Comparison of ENCODE assay signal across 13 cellular contexts in the genomic region with DNA sequence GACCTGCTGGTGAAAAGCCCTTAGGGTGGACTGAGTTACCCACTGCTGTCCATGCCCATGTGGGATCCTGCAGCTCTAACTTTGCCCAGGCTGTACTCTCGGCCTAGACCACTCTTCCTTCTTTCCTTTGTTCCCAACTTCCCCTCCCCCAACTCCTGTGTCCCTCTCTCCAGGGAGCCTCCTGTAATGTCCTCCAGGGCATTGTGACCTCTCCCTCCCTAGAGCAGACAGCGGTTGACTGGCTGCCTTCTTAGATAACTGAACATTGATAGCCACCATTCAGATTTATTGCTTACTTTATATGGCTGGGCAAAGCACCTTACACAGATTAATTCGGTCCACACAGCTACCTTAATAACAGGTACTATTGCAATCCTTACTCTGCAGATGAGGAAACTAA. TPM values are rescaled to one million over a fixed set of nuclear protein-coding genes. Genes with fewer than 3 reads are reported as not detected.
A peak's percentile ranks its signal among the peaks of the same experiment; 100 is the strongest.
DNase-seq lines count a peak whose midpoint lies in the region; ATAC-seq and TF ChIP-seq lines count a peak whose summit lies in the region.
"Had no signal": no experiment of that assay in that cellular context is flagged by ENCODE, and none has a peak within 500 bp of the region (broad histone marks: within the 10 kb centered on the region; RNA-seq: fewer than 3 reads in every experiment).

No MANE protein-coding gene starts in this region.

- POLR2A ChIA-PET in RWPE1 (lab: Yijun Ruan, JAX; ENCODE audit: low non-redundant PET): no interaction called here

- TF ChIP-seq CTCF in mucosa of descending colon (IDR thresholded peaks at IDR 0.05) (no peak), type B pancreatic cell (conservative IDR thresholded peaks at IDR 0.05) (no peak), RWPE1 (conservative IDR thresholded peaks at IDR 0.05; ENCODE audit: low read depth) (no peak)

- peak overlapping the region; percentile 100 for H3K27ac Mint-ChIP-seq in activated naive CD4-positive, alpha-beta T cell treated with anti-CD3 and anti-CD28 coated beads, Interleukin-2, amount 50 U/mL, for 24 hours
- H3K27ac Mint-ChIP-seq in activated T-helper 17 cell treated with anti-CD3 and anti-CD28 coated beads, Interleukin-2, amount 50 U/mL, for 72 hours: peak overlapping the region; percentile 98
- no peak overlapping the region for H3K27ac Mint-ChIP-seq in type B pancreatic cell

- intact Hi-C loops in mucosa of descending colon (cut with DNase I, micrococcal nuclease): loop anchor here in 1 of 2 donors (10.0 kb wide), 1 partner anchor 149 kb away; no protein-coding TSS in a partner anchor

- H3K36me3 Mint-ChIP-seq in activated naive CD4-positive, alpha-beta T cell treated with anti-CD3 and anti-CD28 coated beads, Interleukin-2, amount 50 U/mL, for 24 hours: peaks cover 18% of the 10 kb centered on the region
- H3K36me3 Mint-ChIP-seq in activated T-helper 17 cell treated with anti-CD3 and anti-CD28 coated beads, Interleukin-2, amount 50 U/mL, for 72 hours (ENCODE audit: low read depth): peaks cover 71% of the 10 kb centered on the region
- no peaks in the 10 kb centered on the region for H3K36me3 Mint-ChIP-seq in type B pancreatic cell

- no peaks in the 10 kb centered on the region for H3K36me3 ChIP-seq in mucosa of descending colon (ENCODE audit: low read depth)

- no peaks in the 10 kb centered on the region for H3K9me3 Mint-ChIP-seq in activated naive CD4-positive, alpha-beta T cell treated with anti-CD3 and anti-CD28 coated beads, Interleukin-2, amount 50 U/mL, for 24 hours
- no peaks in the 10 kb centered on the region for H3K9me3 Mint-ChIP-seq in activated T-helper 17 cell treated with anti-CD3 and anti-CD28 coated beads, Interleukin-2, amount 50 U/mL, for 72 hours
- no peaks in the 10 kb centered on the region for H3K9me3 Mint-ChIP-seq in type B pancreatic cell

- no peaks in the 10 kb centered on the region for H3K27me3 Mint-ChIP-seq in activated naive CD4-positive, alpha-beta T cell treated with anti-CD3 and anti-CD28 coated beads, Interleukin-2, amount 50 U/mL, for 24 hours
- no peaks in the 10 kb centered on the region for H3K27me3 Mint-ChIP-seq in activated T-helper 17 cell treated with anti-CD3 and anti-CD28 coated beads, Interleukin-2, amount 50 U/mL, for 72 hours
- H3K27me3 Mint-ChIP-seq in type B pancreatic cell: peaks cover 11% of the 10 kb centered on the region

- no peak for ATAC-seq in activated T-helper 17 cell treated with anti-CD3 and anti-CD28 coated beads, Interleukin-2, amount 50 U/mL, for 72 hours (replicated peaks)
- peak; percentile 22 for ATAC-seq in mucosa of descending colon
- ATAC-seq in GM21515 (IDR thresholded peaks at IDR 0.05; ENCODE audit: unreplicated experiment): no peak
- no peak for ATAC-seq in HG03378 (IDR thresholded peaks at IDR 0.05; ENCODE audit: unreplicated experiment)

- DNase-seq in activated naive CD4-positive, alpha-beta T cell treated with Interleukin-2 at 50 U/mL for 16 hours: no peak
- no peak for DNase-seq in mucosa of descending colon
- DNase-seq in type B pancreatic cell (ENCODE audit: extremely low spot score, unreplicated experiment): no peak
- no peak for DNase-seq in RWPE1 (ENCODE audit: low spot score)
- DNase-seq: GOT3, NCI-H2029 treated with DMSO at 0.1 percent for 48 hours, NCI-H748 treated with DMSO at 0.1 percent for 48 hours, Right ventricle myocardium superior had no signal

- H3K4me1 Mint-ChIP-seq in activated naive CD4-positive, alpha-beta T cell treated with anti-CD3 and anti-CD28 coated beads, Interleukin-2, amount 50 U/mL, for 24 hours: peaks cover 90% of the 10 kb centered on the region
- H3K4me1 Mint-ChIP-seq in activated T-helper 17 cell treated with anti-CD3 and anti-CD28 coated beads, Interleukin-2, amount 50 U/mL, for 72 hours: peaks cover 62% of the 10 kb centered on the region
- peaks cover 23% of the 10 kb centered on the region for H3K4me1 Mint-ChIP-seq in type B pancreatic cell (ENCODE audit: unreplicated experiment)

- H3K4me3 Mint-ChIP-seq in activated naive CD4-positive, alpha-beta T cell treated with anti-CD3 and anti-CD28 coated beads, Interleukin-2, amount 50 U/mL, for 24 hours: peak overlapping the region; percentile 97
- peak overlapping the region; percentile 95 for H3K4me3 Mint-ChIP-seq in activated T-helper 17 cell treated with anti-CD3 and anti-CD28 coated beads, Interleukin-2, amount 50 U/mL, for 72 hours
- no peak overlapping the region for H3K4me3 Mint-ChIP-seq in type B pancreatic cell

- CTCF ChIA-PET in RWPE1 (lab: Yijun Ruan, JAX): interaction anchor here (0.6 kb wide), 1 partner anchor 232 kb away, joined by 3 read pairs; no protein-coding TSS in a partner anchor

- peaks cover 17% of the 10 kb centered on the region for H3K4me1 ChIP-seq in mucosa of descending colon (ENCODE audit: low read depth)

- no peaks in the 10 kb centered on the region for H3K9me3 ChIP-seq in mucosa of descending colon

- H3K27ac ChIP-seq in RWPE1: no peak overlapping the region
- H3K27ac ChIP-seq: KMS-11 had no signal

- H3K4me3 ChIP-seq in mucosa of descending colon: no peak overlapping the region

RNA-seq across cellular contexts. Expression of a gene that starts 5.0 kb away (rescaled TPM):
- 100 to 1,000 TPM; 112 to 136 TPM for total RNA-seq in activated T-helper 17 cell treated with anti-CD3 and anti-CD28 coated beads, Interleukin-2, amount 50 U/mL, for 72 hours
- 10 to 100 TPM; 16.5 to 29.4 (median 24.0) TPM for total RNA-seq in mucosa of descending colon
- 11.9 and 14.2 TPM in 2 replicates for total RNA-seq in type B pancreatic cell (ENCODE audit: low replicate concordance)
